In the genomic region with DNA sequence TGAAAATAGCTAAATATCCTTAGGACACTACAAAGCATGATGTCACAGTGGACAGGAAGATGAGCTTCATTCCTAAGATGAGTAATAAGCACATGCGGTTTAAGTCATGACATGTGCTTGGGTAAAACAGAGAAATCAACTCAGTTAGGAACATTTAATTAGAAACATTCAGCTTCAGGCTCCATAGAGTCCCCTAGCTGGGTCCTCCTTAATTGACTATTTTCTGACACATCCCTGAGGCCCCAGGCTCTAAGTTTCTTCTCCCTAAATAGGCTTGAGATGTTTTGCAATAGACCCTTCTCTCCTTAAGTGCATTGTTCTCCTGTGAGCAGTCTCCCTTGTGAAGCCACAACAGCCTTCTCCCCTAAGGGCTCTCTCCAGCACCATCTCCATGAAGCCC, we compare ENCODE assay signal across 1 cellular context.
TF ChIP-seq lines count a peak whose summit lies in the region.

No MANE protein-coding gene starts in this region.

TF ChIP-seq in K562, 482 proteins besides CTCF, POLR2A, EP300 and RAD21 (continued from another document):
- TF ChIP-seq, protein P1, sequence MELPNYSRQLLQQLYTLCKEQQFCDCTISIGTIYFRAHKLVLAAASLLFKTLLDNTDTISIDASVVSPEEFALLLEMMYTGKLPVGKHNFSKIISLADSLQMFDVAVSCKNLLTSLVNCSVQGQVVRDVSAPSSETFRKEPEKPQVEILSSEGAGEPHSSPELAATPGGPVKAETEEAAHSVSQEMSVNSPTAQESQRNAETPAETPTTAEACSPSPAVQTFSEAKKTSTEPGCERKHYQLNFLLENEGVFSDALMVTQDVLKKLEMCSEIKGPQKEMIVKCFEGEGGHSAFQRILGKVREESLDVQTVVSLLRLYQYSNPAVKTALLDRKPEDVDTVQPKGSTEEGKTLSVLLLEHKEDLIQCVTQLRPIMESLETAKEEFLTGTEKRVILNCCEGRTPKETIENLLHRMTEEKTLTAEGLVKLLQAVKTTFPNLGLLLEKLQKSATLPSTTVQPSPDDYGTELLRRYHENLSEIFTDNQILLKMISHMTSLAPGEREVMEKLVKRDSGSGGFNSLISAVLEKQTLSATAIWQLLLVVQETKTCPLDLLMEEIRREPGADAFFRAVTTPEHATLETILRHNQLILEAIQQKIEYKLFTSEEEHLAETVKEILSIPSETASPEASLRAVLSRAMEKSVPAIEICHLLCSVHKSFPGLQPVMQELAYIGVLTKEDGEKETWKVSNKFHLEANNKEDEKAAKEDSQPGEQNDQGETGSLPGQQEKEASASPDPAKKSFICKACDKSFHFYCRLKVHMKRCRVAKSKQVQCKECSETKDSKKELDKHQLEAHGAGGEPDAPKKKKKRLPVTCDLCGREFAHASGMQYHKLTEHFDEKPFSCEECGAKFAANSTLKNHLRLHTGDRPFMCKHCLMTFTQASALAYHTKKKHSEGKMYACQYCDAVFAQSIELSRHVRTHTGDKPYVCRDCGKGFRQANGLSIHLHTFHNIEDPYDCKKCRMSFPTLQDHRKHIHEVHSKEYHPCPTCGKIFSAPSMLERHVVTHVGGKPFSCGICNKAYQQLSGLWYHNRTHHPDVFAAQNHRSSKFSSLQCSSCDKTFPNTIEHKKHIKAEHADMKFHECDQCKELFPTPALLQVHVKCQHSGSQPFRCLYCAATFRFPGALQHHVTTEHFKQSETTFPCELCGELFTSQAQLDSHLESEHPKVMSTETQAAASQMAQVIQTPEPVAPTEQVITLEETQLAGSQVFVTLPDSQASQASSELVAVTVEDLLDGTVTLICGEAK (IDR thresholded peaks at IDR 0.05) = no peak
- TF ChIP-seq, protein P1 (CRISPR knock-in tag; IDR thresholded peaks at IDR 0.05) = no peak
- TF ChIP-seq CBFA2T3 (IDR thresholded peaks at IDR 0.05) (no peak), ETS2 (tag; IDR thresholded peaks at IDR 0.05; ENCODE audit: borderline replicate concordance, poor library complexity, severe bottlenecking) (no peak)
- TF ChIP-seq, protein P2, sequence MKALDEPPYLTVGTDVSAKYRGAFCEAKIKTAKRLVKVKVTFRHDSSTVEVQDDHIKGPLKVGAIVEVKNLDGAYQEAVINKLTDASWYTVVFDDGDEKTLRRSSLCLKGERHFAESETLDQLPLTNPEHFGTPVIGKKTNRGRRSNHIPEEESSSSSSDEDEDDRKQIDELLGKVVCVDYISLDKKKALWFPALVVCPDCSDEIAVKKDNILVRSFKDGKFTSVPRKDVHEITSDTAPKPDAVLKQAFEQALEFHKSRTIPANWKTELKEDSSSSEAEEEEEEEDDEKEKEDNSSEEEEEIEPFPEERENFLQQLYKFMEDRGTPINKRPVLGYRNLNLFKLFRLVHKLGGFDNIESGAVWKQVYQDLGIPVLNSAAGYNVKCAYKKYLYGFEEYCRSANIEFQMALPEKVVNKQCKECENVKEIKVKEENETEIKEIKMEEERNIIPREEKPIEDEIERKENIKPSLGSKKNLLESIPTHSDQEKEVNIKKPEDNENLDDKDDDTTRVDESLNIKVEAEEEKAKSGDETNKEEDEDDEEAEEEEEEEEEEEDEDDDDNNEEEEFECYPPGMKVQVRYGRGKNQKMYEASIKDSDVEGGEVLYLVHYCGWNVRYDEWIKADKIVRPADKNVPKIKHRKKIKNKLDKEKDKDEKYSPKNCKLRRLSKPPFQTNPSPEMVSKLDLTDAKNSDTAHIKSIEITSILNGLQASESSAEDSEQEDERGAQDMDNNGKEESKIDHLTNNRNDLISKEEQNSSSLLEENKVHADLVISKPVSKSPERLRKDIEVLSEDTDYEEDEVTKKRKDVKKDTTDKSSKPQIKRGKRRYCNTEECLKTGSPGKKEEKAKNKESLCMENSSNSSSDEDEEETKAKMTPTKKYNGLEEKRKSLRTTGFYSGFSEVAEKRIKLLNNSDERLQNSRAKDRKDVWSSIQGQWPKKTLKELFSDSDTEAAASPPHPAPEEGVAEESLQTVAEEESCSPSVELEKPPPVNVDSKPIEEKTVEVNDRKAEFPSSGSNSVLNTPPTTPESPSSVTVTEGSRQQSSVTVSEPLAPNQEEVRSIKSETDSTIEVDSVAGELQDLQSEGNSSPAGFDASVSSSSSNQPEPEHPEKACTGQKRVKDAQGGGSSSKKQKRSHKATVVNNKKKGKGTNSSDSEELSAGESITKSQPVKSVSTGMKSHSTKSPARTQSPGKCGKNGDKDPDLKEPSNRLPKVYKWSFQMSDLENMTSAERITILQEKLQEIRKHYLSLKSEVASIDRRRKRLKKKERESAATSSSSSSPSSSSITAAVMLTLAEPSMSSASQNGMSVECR (CRISPR knock-in tag; IDR thresholded peaks at IDR 0.05) = no peak
